1 cellular context compared by ENCODE assay signal in the genomic region with DNA sequence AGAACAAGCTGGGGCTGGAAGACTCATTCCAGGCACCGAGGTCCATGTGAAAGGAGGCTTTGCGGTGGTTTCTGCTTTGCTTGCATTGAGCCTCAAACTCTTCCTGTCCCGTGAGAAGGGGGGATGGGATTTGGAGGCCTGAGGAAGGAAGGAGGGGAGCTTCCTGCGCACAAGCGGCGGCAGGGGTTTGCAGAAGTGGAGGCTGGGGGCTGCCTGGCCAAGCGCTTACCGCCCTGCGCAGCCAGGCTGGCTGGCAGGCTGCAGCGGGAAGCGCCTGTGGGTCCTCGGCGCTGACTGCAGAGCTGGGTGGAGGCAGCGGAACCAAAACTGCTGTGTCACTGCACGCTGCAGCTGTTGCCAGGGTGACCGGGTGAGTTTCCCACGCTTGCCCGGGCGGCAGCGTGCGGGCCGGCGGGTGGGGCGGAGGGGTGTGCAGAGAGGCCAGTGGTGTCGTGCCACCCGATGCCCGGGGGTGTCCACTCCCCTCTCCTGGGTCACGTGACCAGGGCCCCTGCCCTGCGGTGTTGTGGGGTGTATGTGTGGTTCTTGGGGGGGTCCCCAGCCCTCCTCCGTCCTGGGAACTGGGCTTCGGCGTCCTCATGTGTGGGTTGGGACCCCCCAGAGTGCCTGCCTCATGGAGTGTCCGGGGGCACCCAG.
A peak's percentile ranks its signal among the peaks of the same experiment; 100 is the strongest.
TF ChIP-seq lines count a peak whose summit lies in the region.

No MANE protein-coding gene starts in this region.

TF ChIP-seq in K562, 482 proteins besides CTCF, POLR2A, EP300 and RAD21 (continued from another document and continues in another):
- TF ChIP-seq, protein P1, sequence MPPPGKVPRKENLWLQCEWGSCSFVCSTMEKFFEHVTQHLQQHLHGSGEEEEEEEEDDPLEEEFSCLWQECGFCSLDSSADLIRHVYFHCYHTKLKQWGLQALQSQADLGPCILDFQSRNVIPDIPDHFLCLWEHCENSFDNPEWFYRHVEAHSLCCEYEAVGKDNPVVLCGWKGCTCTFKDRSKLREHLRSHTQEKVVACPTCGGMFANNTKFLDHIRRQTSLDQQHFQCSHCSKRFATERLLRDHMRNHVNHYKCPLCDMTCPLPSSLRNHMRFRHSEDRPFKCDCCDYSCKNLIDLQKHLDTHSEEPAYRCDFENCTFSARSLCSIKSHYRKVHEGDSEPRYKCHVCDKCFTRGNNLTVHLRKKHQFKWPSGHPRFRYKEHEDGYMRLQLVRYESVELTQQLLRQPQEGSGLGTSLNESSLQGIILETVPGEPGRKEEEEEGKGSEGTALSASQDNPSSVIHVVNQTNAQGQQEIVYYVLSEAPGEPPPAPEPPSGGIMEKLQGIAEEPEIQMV (tag; conservative IDR thresholded peaks at IDR 0.05; ENCODE audit: low read depth) = no peak
- TF ChIP-seq, protein P2, sequence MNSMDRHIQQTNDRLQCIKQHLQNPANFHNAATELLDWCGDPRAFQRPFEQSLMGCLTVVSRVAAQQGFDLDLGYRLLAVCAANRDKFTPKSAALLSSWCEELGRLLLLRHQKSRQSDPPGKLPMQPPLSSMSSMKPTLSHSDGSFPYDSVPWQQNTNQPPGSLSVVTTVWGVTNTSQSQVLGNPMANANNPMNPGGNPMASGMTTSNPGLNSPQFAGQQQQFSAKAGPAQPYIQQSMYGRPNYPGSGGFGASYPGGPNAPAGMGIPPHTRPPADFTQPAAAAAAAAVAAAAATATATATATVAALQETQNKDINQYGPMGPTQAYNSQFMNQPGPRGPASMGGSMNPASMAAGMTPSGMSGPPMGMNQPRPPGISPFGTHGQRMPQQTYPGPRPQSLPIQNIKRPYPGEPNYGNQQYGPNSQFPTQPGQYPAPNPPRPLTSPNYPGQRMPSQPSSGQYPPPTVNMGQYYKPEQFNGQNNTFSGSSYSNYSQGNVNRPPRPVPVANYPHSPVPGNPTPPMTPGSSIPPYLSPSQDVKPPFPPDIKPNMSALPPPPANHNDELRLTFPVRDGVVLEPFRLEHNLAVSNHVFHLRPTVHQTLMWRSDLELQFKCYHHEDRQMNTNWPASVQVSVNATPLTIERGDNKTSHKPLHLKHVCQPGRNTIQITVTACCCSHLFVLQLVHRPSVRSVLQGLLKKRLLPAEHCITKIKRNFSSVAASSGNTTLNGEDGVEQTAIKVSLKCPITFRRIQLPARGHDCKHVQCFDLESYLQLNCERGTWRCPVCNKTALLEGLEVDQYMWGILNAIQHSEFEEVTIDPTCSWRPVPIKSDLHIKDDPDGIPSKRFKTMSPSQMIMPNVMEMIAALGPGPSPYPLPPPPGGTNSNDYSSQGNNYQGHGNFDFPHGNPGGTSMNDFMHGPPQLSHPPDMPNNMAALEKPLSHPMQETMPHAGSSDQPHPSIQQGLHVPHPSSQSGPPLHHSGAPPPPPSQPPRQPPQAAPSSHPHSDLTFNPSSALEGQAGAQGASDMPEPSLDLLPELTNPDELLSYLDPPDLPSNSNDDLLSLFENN (IDR thresholded peaks at IDR 0.05; ENCODE audit: low read depth in 2 of 2, low read length in 2 of 2) = no peak
- TF ChIP-seq ZNF212 (CRISPR knock-in tag; IDR thresholded peaks at IDR 0.05) (no peak), SIRT6 (IDR thresholded peaks at IDR 0.05; ENCODE audit: low read depth, low read length) (no peak), CEBPG (CRISPR knock-in tag; IDR thresholded peaks at IDR 0.05) (0 out of 2 replicates have a peak, but pooled peaks have one; percentile 37), CEBPG (tag; conservative IDR thresholded peaks at IDR 0.05 in 1 of 2, IDR thresholded peaks at IDR 0.05 in 1 of 2) (no peak), HCFC1 (IDR thresholded peaks at IDR 0.05; ENCODE audit: low read depth, low read length) (no peak), SRSF7 (optimal IDR thresholded peaks at IDR 0.05; ENCODE audit: low read depth, low read length) (no peak), PRDM10 (IDR thresholded peaks at IDR 0.05; ENCODE audit: partially characterized antibody) (no peak), ZFP36 (IDR thresholded peaks at IDR 0.05; ENCODE audit: low read depth, low read length, partially characterized antibody) (no peak), ZNF239 (CRISPR knock-in tag; IDR thresholded peaks at IDR 0.05) (no peak), ELK3 (CRISPR knock-in tag; IDR thresholded peaks at IDR 0.05) (no peak), MED1 (CRISPR knock-in tag; IDR thresholded peaks at IDR 0.05; ENCODE audit: borderline replicate concordance) (no peak), NFE2L1 (tag; IDR thresholded peaks at IDR 0.05; ENCODE audit: borderline replicate concordance, low read depth) (peak; percentile 80), STAG1 (CRISPR knock-in tag; IDR thresholded peaks at IDR 0.05; ENCODE audit: borderline replicate concordance) (no peak), TSC22D4 (tag; IDR thresholded peaks at IDR 0.05) (no peak), XRCC5 (IDR thresholded peaks at IDR 0.05; ENCODE audit: low read depth, low read length) (no peak), STAT5B (CRISPR knock-in tag; IDR thresholded peaks at IDR 0.05) (no peak), HDAC2 (IDR thresholded peaks at IDR 0.05) (peak; percentile 55)
- TF ChIP-seq, protein P3, sequence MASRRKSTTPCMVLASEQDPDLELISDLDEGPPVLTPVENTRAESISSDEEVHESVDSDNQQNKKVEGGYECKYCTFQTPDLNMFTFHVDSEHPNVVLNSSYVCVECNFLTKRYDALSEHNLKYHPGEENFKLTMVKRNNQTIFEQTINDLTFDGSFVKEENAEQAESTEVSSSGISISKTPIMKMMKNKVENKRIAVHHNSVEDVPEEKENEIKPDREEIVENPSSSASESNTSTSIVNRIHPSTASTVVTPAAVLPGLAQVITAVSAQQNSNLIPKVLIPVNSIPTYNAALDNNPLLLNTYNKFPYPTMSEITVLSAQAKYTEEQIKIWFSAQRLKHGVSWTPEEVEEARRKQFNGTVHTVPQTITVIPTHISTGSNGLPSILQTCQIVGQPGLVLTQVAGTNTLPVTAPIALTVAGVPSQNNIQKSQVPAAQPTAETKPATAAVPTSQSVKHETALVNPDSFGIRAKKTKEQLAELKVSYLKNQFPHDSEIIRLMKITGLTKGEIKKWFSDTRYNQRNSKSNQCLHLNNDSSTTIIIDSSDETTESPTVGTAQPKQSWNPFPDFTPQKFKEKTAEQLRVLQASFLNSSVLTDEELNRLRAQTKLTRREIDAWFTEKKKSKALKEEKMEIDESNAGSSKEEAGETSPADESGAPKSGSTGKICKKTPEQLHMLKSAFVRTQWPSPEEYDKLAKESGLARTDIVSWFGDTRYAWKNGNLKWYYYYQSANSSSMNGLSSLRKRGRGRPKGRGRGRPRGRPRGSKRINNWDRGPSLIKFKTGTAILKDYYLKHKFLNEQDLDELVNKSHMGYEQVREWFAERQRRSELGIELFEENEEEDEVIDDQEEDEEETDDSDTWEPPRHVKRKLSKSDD (conservative IDR thresholded peaks at IDR 0.05; ENCODE audit: low read length) = no peak
- TF ChIP-seq, protein P4, sequence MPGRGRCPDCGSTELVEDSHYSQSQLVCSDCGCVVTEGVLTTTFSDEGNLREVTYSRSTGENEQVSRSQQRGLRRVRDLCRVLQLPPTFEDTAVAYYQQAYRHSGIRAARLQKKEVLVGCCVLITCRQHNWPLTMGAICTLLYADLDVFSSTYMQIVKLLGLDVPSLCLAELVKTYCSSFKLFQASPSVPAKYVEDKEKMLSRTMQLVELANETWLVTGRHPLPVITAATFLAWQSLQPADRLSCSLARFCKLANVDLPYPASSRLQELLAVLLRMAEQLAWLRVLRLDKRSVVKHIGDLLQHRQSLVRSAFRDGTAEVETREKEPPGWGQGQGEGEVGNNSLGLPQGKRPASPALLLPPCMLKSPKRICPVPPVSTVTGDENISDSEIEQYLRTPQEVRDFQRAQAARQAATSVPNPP (IDR thresholded peaks at IDR 0.05; ENCODE audit: borderline replicate concordance, insufficient read depth, insufficient read length) = no peak
- TF ChIP-seq, protein P5, sequence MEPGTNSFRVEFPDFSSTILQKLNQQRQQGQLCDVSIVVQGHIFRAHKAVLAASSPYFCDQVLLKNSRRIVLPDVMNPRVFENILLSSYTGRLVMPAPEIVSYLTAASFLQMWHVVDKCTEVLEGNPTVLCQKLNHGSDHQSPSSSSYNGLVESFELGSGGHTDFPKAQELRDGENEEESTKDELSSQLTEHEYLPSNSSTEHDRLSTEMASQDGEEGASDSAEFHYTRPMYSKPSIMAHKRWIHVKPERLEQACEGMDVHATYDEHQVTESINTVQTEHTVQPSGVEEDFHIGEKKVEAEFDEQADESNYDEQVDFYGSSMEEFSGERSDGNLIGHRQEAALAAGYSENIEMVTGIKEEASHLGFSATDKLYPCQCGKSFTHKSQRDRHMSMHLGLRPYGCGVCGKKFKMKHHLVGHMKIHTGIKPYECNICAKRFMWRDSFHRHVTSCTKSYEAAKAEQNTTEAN (CRISPR knock-in tag; IDR thresholded peaks at IDR 0.05) = no peak
- TF ChIP-seq, protein P6, sequence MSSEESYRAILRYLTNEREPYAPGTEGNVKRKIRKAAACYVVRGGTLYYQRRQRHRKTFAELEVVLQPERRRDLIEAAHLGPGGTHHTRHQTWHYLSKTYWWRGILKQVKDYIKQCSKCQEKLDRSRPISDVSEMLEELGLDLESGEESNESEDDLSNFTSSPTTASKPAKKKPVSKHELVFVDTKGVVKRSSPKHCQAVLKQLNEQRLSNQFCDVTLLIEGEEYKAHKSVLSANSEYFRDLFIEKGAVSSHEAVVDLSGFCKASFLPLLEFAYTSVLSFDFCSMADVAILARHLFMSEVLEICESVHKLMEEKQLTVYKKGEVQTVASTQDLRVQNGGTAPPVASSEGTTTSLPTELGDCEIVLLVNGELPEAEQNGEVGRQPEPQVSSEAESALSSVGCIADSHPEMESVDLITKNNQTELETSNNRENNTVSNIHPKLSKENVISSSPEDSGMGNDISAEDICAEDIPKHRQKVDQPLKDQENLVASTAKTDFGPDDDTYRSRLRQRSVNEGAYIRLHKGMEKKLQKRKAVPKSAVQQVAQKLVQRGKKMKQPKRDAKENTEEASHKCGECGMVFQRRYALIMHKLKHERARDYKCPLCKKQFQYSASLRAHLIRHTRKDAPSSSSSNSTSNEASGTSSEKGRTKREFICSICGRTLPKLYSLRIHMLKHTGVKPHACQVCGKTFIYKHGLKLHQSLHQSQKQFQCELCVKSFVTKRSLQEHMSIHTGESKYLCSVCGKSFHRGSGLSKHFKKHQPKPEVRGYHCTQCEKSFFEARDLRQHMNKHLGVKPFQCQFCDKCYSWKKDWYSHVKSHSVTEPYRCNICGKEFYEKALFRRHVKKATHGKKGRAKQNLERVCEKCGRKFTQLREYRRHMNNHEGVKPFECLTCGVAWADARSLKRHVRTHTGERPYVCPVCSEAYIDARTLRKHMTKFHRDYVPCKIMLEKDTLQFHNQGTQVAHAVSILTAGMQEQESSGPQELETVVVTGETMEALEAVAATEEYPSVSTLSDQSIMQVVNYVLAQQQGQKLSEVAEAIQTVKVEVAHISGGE (CRISPR knock-in tag; IDR thresholded peaks at IDR 0.05) = no peak
- TF ChIP-seq, protein P7, sequence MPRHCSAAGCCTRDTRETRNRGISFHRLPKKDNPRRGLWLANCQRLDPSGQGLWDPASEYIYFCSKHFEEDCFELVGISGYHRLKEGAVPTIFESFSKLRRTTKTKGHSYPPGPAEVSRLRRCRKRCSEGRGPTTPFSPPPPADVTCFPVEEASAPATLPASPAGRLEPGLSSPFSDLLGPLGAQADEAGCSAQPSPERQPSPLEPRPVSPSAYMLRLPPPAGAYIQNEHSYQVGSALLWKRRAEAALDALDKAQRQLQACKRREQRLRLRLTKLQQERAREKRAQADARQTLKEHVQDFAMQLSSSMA (CRISPR knock-in tag; IDR thresholded peaks at IDR 0.05) = no peak
- TF ChIP-seq, protein P8, sequence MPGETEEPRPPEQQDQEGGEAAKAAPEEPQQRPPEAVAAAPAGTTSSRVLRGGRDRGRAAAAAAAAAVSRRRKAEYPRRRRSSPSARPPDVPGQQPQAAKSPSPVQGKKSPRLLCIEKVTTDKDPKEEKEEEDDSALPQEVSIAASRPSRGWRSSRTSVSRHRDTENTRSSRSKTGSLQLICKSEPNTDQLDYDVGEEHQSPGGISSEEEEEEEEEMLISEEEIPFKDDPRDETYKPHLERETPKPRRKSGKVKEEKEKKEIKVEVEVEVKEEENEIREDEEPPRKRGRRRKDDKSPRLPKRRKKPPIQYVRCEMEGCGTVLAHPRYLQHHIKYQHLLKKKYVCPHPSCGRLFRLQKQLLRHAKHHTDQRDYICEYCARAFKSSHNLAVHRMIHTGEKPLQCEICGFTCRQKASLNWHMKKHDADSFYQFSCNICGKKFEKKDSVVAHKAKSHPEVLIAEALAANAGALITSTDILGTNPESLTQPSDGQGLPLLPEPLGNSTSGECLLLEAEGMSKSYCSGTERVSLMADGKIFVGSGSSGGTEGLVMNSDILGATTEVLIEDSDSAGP (CRISPR knock-in tag; IDR thresholded peaks at IDR 0.05) = no peak
- TF ChIP-seq, protein P9, sequence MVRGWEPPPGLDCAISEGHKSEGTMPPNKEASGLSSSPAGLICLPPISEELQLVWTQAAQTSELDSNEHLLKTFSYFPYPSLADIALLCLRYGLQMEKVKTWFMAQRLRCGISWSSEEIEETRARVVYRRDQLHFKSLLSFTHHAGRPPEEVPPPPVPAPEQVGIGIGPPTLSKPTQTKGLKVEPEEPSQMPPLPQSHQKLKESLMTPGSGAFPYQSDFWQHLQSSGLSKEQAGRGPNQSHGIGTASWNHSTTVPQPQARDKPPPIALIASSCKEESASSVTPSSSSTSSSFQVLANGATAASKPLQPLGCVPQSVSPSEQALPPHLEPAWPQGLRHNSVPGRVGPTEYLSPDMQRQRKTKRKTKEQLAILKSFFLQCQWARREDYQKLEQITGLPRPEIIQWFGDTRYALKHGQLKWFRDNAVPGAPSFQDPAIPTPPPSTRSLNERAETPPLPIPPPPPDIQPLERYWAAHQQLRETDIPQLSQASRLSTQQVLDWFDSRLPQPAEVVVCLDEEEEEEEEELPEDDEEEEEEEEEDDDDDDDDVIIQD (CRISPR knock-in tag; IDR thresholded peaks at IDR 0.05) = no peak
